ENCODE assay signal across 8 cellular contexts in genomic region chr17:46942441-46943217, GRCh38. TPM values are rescaled to one million over a fixed set of nuclear protein-coding genes. Genes with fewer than 3 reads are reported as not detected.
DNase-seq lines count a peak whose midpoint lies in the region; ATAC-seq and TF ChIP-seq lines count a peak whose summit lies in the region.

No MANE protein-coding gene starts in this region.

- no peak overlapping the region for H2AFZ ChIP-seq in OCI-LY1 (ENCODE audit: low read length)
- no peak overlapping the region for H2AFZ ChIP-seq in neuronal stem cell (ENCODE audit: low read length)

- H3K36me3 ChIP-seq in OCI-LY1 (ENCODE audit: insufficient read depth, low read length) (peaks cover 26% of the 10 kb centered on the region), neuronal stem cell (replicated peaks in 1 of 2; ENCODE audit: control insufficient read depth in 2 of 2, insufficient read depth in 2 of 2, low read length in 2 of 2) (peaks cover 14 to 37% of the 10 kb centered on the region in 2 donors)

- H3K9me3 ChIP-seq in OCI-LY1 (ENCODE audit: low read length) (no peaks in the 10 kb centered on the region), neuronal stem cell (replicated peaks in 1 of 2; ENCODE audit: control insufficient read depth in 2 of 2, insufficient read depth in 1 of 2, low read depth in 1 of 2, low read length in 2 of 2) (no peaks in the 10 kb centered on the region)

- H4K91ac ChIP-seq in neuronal stem cell (ENCODE audit: low read depth, low read length, poor library complexity) = no peak overlapping the region

- H3K9ac ChIP-seq in OCI-LY1 (ENCODE audit: low read length) = no peak overlapping the region
- H3K9ac ChIP-seq in neuronal stem cell (ENCODE audit: low read depth, low read length, poor library complexity) = no peak overlapping the region

- no peaks in the 10 kb centered on the region for H3K79me2 ChIP-seq in OCI-LY1 (ENCODE audit: insufficient read depth, low read length)

- no peak overlapping the region for H4K8ac ChIP-seq in neuronal stem cell (ENCODE audit: low read depth, low read length)

- H3K9me3 Mint-ChIP-seq in activated T-helper 1 cell treated with anti-CD3 and anti-CD28 coated beads, Interleukin-12 subunit alpha, Interleukin-12 subunit beta, Interleukin-2, Interleukin-4 antibody, amounts not matched to agents 30 ng/mL and 10 ng/mL and 1 ng/mL, durations not matched to agents 14 hours and 24 hours and 36 hours = no peaks in the 10 kb centered on the region

- no peak overlapping the region for H3K4me3 ChIP-seq in Jurkat, Clone E6-1 (ENCODE audit: low read length)
- H3K4me3 ChIP-seq in OCI-LY1 (ENCODE audit: low read depth, low read length, poor library complexity, severe bottlenecking) (no peak overlapping the region), fibroblast of villous mesenchyme (ENCODE audit: low read depth, low read length) (no peak overlapping the region), neuronal stem cell (ENCODE audit: low read length in 2 of 2) (no peak overlapping the region)

- H3K27ac Mint-ChIP-seq in activated T-helper 1 cell treated with anti-CD3 and anti-CD28 coated beads, Interleukin-12 subunit alpha, Interleukin-12 subunit beta, Interleukin-2, Interleukin-4 antibody, amounts not matched to agents 30 ng/mL and 10 ng/mL and 1 ng/mL, durations not matched to agents 14 hours and 24 hours and 36 hours = no peak overlapping the region

- H3K36me3 Mint-ChIP-seq in activated T-helper 1 cell treated with anti-CD3 and anti-CD28 coated beads, Interleukin-12 subunit alpha, Interleukin-12 subunit beta, Interleukin-2, Interleukin-4 antibody, amounts not matched to agents 30 ng/mL and 10 ng/mL and 1 ng/mL, durations not matched to agents 14 hours and 24 hours and 36 hours (ENCODE audit: low read depth) = peaks cover 11% of the 10 kb centered on the region

- no peaks in the 10 kb centered on the region for H3K27me3 ChIP-seq in OCI-LY1 (ENCODE audit: insufficient read depth, low read length)
- no peaks in the 10 kb centered on the region for H3K27me3 ChIP-seq in neuronal stem cell (ENCODE audit: control insufficient read depth in 3 of 3, insufficient read depth in 3 of 3, low read depth in 1 of 3, low read length in 3 of 3)

- no peak overlapping the region for H2BK15ac ChIP-seq in neuronal stem cell (ENCODE audit: low read length)

- H2BK120ac ChIP-seq in neuronal stem cell (ENCODE audit: low read depth, low read length) = no peak overlapping the region

- H3K4me2 ChIP-seq in OCI-LY1 (ENCODE audit: low read length) = no peak overlapping the region
- H3K4me2 ChIP-seq in neuronal stem cell (ENCODE audit: insufficient read depth, low read length, poor library complexity, severe bottlenecking) = no peak overlapping the region

- no CpG with 5 or more reads among the region's 10 CpGs for WGBS in neuronal stem cell (ENCODE audit: extremely low coverage in 2 of 2, insufficient read length in 2 of 2, insufficient replicate concordance in 1 of 2), 2 donors

- H3K23ac ChIP-seq in neuronal stem cell (ENCODE audit: low read depth, low read length, poor library complexity) = peak overlapping the region; percentile 19

- H3K4me3 Mint-ChIP-seq in activated T-helper 1 cell treated with anti-CD3 and anti-CD28 coated beads, Interleukin-12 subunit alpha, Interleukin-12 subunit beta, Interleukin-2, Interleukin-4 antibody, amounts not matched to agents 30 ng/mL and 10 ng/mL and 1 ng/mL, durations not matched to agents 14 hours and 24 hours and 36 hours = no peak overlapping the region

- H2BK12ac ChIP-seq in neuronal stem cell (ENCODE audit: low read length) = peak overlapping the region; percentile 14

- H2AK5ac ChIP-seq in neuronal stem cell (ENCODE audit: low read depth, low read length) = peak overlapping the region; percentile 16

- H3K4me1 ChIP-seq in OCI-LY1 (ENCODE audit: insufficient read depth, low read length, severe bottlenecking) (no peaks in the 10 kb centered on the region), neuronal stem cell (ENCODE audit: control insufficient read depth in 2 of 2, insufficient read depth in 1 of 2, low read depth in 1 of 2, low read length in 2 of 2) (peaks cover 14 to 20% of the 10 kb centered on the region in 2 donors)

- no peak overlapping the region for H2BK5ac ChIP-seq in neuronal stem cell (ENCODE audit: low read length)

- no peak overlapping the region for H3K14ac ChIP-seq in neuronal stem cell (ENCODE audit: low read length)

- no peak for ATAC-seq in GM21825 (IDR thresholded peaks at IDR 0.05; ENCODE audit: unreplicated experiment)
- ATAC-seq in HG03159 (IDR thresholded peaks at IDR 0.05; ENCODE audit: unreplicated experiment) = no peak

- peak; percentile 95 for TF ChIP-seq CTCF in OCI-LY1 (IDR thresholded peaks at IDR 0.05; ENCODE audit: low read length)
- peak; percentile 94 for TF ChIP-seq CTCF in fibroblast of villous mesenchyme (IDR thresholded peaks at IDR 0.05; ENCODE audit: insufficient read depth, low read depth, low read length)

- H3K27ac ChIP-seq in OCI-LY1 (ENCODE audit: low read depth, low read length, poor library complexity, severe bottlenecking) = no peak overlapping the region
- H3K27ac ChIP-seq in neuronal stem cell (replicated peaks; ENCODE audit: low read length) = no peak overlapping the region

- no peaks in the 10 kb centered on the region for H3F3A ChIP-seq in OCI-LY1 (ENCODE audit: insufficient read depth, low read length)

- H3K27me3 Mint-ChIP-seq in activated T-helper 1 cell treated with anti-CD3 and anti-CD28 coated beads, Interleukin-12 subunit alpha, Interleukin-12 subunit beta, Interleukin-2, Interleukin-4 antibody, amounts not matched to agents 30 ng/mL and 10 ng/mL and 1 ng/mL, durations not matched to agents 14 hours and 24 hours and 36 hours (ENCODE audit: insufficient read depth) = peaks cover 1% of the 10 kb centered on the region

- H3K18ac ChIP-seq in neuronal stem cell (ENCODE audit: low read length) = peak overlapping the region; percentile 9

- peak; percentile 42 for DNase-seq in DMS114 treated with DMSO at 0.1 percent for 48 hours (lab: John Stamatoyannopoulos, UW; ENCODE audit: unreplicated experiment)
- DNase-seq in Jurkat, Clone E6-1 (ENCODE audit: low read depth, low spot score) = peak; percentile 32
- peak; percentile 14 for DNase-seq in activated T-helper 1 cell treated with anti-CD3 and anti-CD28 coated beads, Interleukin-12 subunit alpha, Interleukin-12 subunit beta, Interleukin-2, Interleukin-4 antibody, amounts not matched to agents 30 ng/mL and 10 ng/mL and 1 ng/mL, durations not matched to agents 14 hours and 24 hours and 36 hours (ENCODE audit: low spot score)
- peak; percentile 81 for DNase-seq in fibroblast of villous mesenchyme (ENCODE audit: low read depth)
- peak; percentile 63 for DNase-seq in neuronal stem cell (ENCODE audit: low spot score)

- no peaks in the 10 kb centered on the region for H4K20me1 ChIP-seq in OCI-LY1 (ENCODE audit: insufficient read depth, low read length)

- intact Hi-C loops in activated T-helper 1 cell treated with anti-CD3 and anti-CD28 coated beads, Interleukin-12 subunit alpha, Interleukin-12 subunit beta, Interleukin-2, Interleukin-4 antibody, amounts not matched to agents 30 ng/mL and 10 ng/mL and 1 ng/mL, durations not matched to agents 14 hours and 24 hours and 36 hours (cut with micrococcal nuclease) = loop anchor here (1.0 to 2.0 kb wide), 2 partner anchors 59 to 372 kb away; no protein-coding TSS in a partner anchor

- H3K9me2 ChIP-seq in OCI-LY1 (ENCODE audit: low read depth, low read length) = no peaks in the 10 kb centered on the region

- H3K4me1 Mint-ChIP-seq in activated T-helper 1 cell treated with anti-CD3 and anti-CD28 coated beads, Interleukin-12 subunit alpha, Interleukin-12 subunit beta, Interleukin-2, Interleukin-4 antibody, amounts not matched to agents 30 ng/mL and 10 ng/mL and 1 ng/mL, durations not matched to agents 14 hours and 24 hours and 36 hours (ENCODE audit: low read depth) = peaks cover 14% of the 10 kb centered on the region

- no peak overlapping the region for H3K4ac ChIP-seq in neuronal stem cell (ENCODE audit: low read length)

- no peaks in the 10 kb centered on the region for H3K79me1 ChIP-seq in neuronal stem cell (ENCODE audit: low read depth, low read length)

RNA-seq across cellular contexts. Expression of gene GOSR2, which starts 19.7 kb away (rescaled TPM):
- polyA plus RNA-seq in Jurkat, Clone E6-1 (2012; ENCODE audit: insufficient read depth, insufficient read length) = 36.4 TPM
- total RNA-seq in activated T-helper 1 cell treated with anti-CD3 and anti-CD28 coated beads, Interleukin-12 subunit alpha, Interleukin-12 subunit beta, Interleukin-2, Interleukin-4 antibody, amounts not matched to agents 30 ng/mL and 10 ng/mL and 1 ng/mL, durations not matched to agents 14 hours and 24 hours and 36 hours = 59.4 and 62.7 TPM in 2 replicates
- total RNA-seq in fibroblast of villous mesenchyme = 55.7 and 65.6 TPM in 2 replicates
- 19.9 TPM for polyA plus RNA-seq in neuronal stem cell (2013, experiment 1 of 2)
- 21.0 TPM for polyA plus RNA-seq in neuronal stem cell (2013, experiment 2 of 2)

RNA-seq across cellular contexts. Expression of gene RPRML, which starts 36.4 kb away (rescaled TPM):
- polyA plus RNA-seq in Jurkat, Clone E6-1 (2012; ENCODE audit: insufficient read depth, insufficient read length) = not detected
- not detected in 2 replicates for total RNA-seq in activated T-helper 1 cell treated with anti-CD3 and anti-CD28 coated beads, Interleukin-12 subunit alpha, Interleukin-12 subunit beta, Interleukin-2, Interleukin-4 antibody, amounts not matched to agents 30 ng/mL and 10 ng/mL and 1 ng/mL, durations not matched to agents 14 hours and 24 hours and 36 hours
- total RNA-seq in fibroblast of villous mesenchyme = not detected in 2 replicates
- polyA plus RNA-seq in neuronal stem cell (2013, experiment 1 of 2) = 1.5 TPM
- 1.5 TPM for polyA plus RNA-seq in neuronal stem cell (2013, experiment 2 of 2)

Comparison
In these comparisons a context has a peak if more than half of its experiments do, and no peak if none do; other contexts are left out.
1. DNase-seq: peak in every context shown above with its lines; median percentile 81 in fibroblast of villous mesenchyme; 63 in neuronal stem cell; 42 in DMS114 treated with DMSO at 0.1 percent for 48 hours; 32 in Jurkat, Clone E6-1; 14 in activated T-helper 1 cell treated with anti-CD3 and anti-CD28 coated beads, Interleukin-12 subunit alpha, Interleukin-12 subunit beta, Interleukin-2, Interleukin-4 antibody, amounts not matched to agents 30 ng/mL and 10 ng/mL and 1 ng/mL, durations not matched to agents 14 hours and 24 hours and 36 hours.